Comparison of ENCODE assay signal across 1 cellular context in the genomic region with DNA sequence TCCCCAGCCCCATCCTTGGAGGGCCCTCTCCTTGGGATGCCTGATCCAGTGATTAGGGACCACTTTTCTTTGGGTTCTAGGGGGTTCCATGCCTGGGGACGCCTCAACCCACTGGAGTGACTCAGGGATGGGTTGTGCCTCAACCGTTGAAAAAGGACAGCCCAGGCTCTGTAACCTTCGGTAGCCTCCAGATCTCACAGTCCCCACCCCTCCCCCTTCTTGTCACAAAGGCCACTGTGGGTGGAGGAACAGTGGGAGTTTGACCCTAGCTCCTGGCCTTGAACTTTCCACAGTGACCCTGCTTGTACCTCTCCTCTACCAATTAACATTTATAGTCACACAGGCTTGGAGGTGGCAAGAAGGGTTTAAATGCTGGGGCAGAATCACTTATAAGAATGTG.
TF ChIP-seq lines count a peak whose summit lies in the region.

No MANE protein-coding gene starts in this region.

TF ChIP-seq in HepG2, 621 proteins besides CTCF, POLR2A, EP300 and RAD21 (continues in another document):
- TF ChIP-seq, protein P1, sequence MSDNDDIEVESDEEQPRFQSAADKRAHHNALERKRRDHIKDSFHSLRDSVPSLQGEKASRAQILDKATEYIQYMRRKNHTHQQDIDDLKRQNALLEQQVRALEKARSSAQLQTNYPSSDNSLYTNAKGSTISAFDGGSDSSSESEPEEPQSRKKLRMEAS (IDR thresholded peaks at IDR 0.05): peak; percentile 19; the same call in 1 of the 2 replicates
- TF ChIP-seq NR2F1 (CRISPR knock-in tag; IDR thresholded peaks at IDR 0.05) (peak; percentile 60 to 92), SP5 (CRISPR knock-in tag; IDR thresholded peaks at IDR 0.05; ENCODE audit: borderline replicate concordance, low read depth) (peak; percentile 65), SOX5 (CRISPR knock-in tag; IDR thresholded peaks at IDR 0.05; ENCODE audit: borderline replicate concordance) (0 out of 2 replicates have a peak, but pooled peaks have one; percentile 22), PRDM15 (CRISPR knock-in tag; IDR thresholded peaks at IDR 0.05) (no peak), ZNF414 (CRISPR knock-in tag; IDR thresholded peaks at IDR 0.05) (0 out of 2 replicates have a peak, but pooled peaks have one; percentile 44), ATF6 (CRISPR knock-in tag; conservative IDR thresholded peaks at IDR 0.05) (no peak), PATZ1 (CRISPR knock-in tag; IDR thresholded peaks at IDR 0.05) (peak; percentile 33; the same call in 1 of the 2 replicates), ZNF136 (CRISPR knock-in tag; IDR thresholded peaks at IDR 0.05; ENCODE audit: low read depth) (no peak), ISL2 (CRISPR knock-in tag; IDR thresholded peaks at IDR 0.05) (no peak), ZGPAT (CRISPR knock-in tag; IDR thresholded peaks at IDR 0.05) (0 out of 2 replicates have a peak, but pooled peaks have one; percentile 38), MIER3 (CRISPR knock-in tag; IDR thresholded peaks at IDR 0.05; ENCODE audit: borderline replicate concordance) (0 out of 2 replicates have a peak, but pooled peaks have one; percentile 49), FOXP1 (IDR thresholded peaks at IDR 0.05) (no peak), FOXP1 (CRISPR knock-in tag; IDR thresholded peaks at IDR 0.05) (0 out of 2 replicates have a peak, but pooled peaks have one; percentile 13), NR2C2 (CRISPR knock-in tag; IDR thresholded peaks at IDR 0.05; ENCODE audit: borderline replicate concordance) (peak; percentile 65; the same call in 1 of the 2 replicates), FOXA3 (CRISPR knock-in tag; IDR thresholded peaks at IDR 0.05) (0 out of 2 replicates have a peak, but pooled peaks have one; percentile 20), ZNF253 (CRISPR knock-in tag; IDR thresholded peaks at IDR 0.05; ENCODE audit: borderline replicate concordance) (no peak), ELF4 (CRISPR knock-in tag; IDR thresholded peaks at IDR 0.05; ENCODE audit: borderline replicate concordance) (no peak), HOXA3 (CRISPR knock-in tag; IDR thresholded peaks at IDR 0.05) (peak; percentile 33; the same call in 1 of the 2 replicates), ZNF160 (CRISPR knock-in tag; IDR thresholded peaks at IDR 0.05) (no peak), ARID5B (CRISPR knock-in tag; IDR thresholded peaks at IDR 0.05) (peak; percentile 56), NCOA2 (CRISPR knock-in tag; IDR thresholded peaks at IDR 0.05) (peak; percentile 47; the same call in 1 of the 2 replicates), ZNF296 (CRISPR knock-in tag; conservative IDR thresholded peaks at IDR 0.05) (no peak), ZNF276 (CRISPR knock-in tag; IDR thresholded peaks at IDR 0.05; ENCODE audit: low read depth) (no peak), AGO2 (optimal IDR thresholded peaks at IDR 0.05; ENCODE audit: low read depth, low read length) (no peak), HNF4A (CRISPR knock-in tag; IDR thresholded peaks at IDR 0.05) (peak; percentile 90), SALL1 (CRISPR knock-in tag; IDR thresholded peaks at IDR 0.05) (peak; percentile 61), ZNF205 (CRISPR knock-in tag; IDR thresholded peaks at IDR 0.05) (0 out of 2 replicates have a peak, but pooled peaks have one; percentile 29)
- TF ChIP-seq, protein P2, sequence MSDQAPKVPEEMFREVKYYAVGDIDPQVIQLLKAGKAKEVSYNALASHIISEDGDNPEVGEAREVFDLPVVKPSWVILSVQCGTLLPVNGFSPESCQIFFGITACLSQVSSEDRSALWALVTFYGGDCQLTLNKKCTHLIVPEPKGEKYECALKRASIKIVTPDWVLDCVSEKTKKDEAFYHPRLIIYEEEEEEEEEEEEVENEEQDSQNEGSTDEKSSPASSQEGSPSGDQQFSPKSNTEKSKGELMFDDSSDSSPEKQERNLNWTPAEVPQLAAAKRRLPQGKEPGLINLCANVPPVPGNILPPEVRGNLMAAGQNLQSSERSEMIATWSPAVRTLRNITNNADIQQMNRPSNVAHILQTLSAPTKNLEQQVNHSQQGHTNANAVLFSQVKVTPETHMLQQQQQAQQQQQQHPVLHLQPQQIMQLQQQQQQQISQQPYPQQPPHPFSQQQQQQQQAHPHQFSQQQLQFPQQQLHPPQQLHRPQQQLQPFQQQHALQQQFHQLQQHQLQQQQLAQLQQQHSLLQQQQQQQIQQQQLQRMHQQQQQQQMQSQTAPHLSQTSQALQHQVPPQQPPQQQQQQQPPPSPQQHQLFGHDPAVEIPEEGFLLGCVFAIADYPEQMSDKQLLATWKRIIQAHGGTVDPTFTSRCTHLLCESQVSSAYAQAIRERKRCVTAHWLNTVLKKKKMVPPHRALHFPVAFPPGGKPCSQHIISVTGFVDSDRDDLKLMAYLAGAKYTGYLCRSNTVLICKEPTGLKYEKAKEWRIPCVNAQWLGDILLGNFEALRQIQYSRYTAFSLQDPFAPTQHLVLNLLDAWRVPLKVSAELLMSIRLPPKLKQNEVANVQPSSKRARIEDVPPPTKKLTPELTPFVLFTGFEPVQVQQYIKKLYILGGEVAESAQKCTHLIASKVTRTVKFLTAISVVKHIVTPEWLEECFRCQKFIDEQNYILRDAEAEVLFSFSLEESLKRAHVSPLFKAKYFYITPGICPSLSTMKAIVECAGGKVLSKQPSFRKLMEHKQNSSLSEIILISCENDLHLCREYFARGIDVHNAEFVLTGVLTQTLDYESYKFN (CRISPR knock-in tag; conservative IDR thresholded peaks at IDR 0.05): peak; percentile 77
- TF ChIP-seq, protein P3, sequence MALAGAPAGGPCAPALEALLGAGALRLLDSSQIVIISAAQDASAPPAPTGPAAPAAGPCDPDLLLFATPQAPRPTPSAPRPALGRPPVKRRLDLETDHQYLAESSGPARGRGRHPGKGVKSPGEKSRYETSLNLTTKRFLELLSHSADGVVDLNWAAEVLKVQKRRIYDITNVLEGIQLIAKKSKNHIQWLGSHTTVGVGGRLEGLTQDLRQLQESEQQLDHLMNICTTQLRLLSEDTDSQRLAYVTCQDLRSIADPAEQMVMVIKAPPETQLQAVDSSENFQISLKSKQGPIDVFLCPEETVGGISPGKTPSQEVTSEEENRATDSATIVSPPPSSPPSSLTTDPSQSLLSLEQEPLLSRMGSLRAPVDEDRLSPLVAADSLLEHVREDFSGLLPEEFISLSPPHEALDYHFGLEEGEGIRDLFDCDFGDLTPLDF (CRISPR knock-in tag; IDR thresholded peaks at IDR 0.05): no peak
